Comparison of ENCODE assay signal across 30 cellular contexts in genomic region chr6:42507901-42508300, GRCh38. TPM values are rescaled to one million over a fixed set of nuclear protein-coding genes. Genes with fewer than 3 reads are reported as not detected.
A peak's percentile ranks its signal among the peaks of the same experiment; 100 is the strongest.
DNase-seq lines count a peak whose midpoint lies in the region; ATAC-seq, FAIRE-seq and TF ChIP-seq lines count a peak whose summit lies in the region.
"Had no signal": no experiment of that assay in that cellular context is flagged by ENCODE, and none has a peak within 500 bp of the region (broad histone marks: within the 10 kb centered on the region; RNA-seq: fewer than 3 reads in every experiment).

No MANE protein-coding gene starts in this region.

- FAIRE-seq in K562 (lab: Jason Lieb, UNC) = no peak

- H3K4me2 ChIP-seq in K562 (ENCODE audit: insufficient read depth, low read length) (no peak overlapping the region), osteoblast (ENCODE audit: insufficient read depth, low read length) (no peak overlapping the region)

- H3K27ac ChIP-seq in K562 (ENCODE audit: extremely low read depth, low read depth, low read length) = no peak overlapping the region
- no peak overlapping the region for H3K27ac ChIP-seq in osteoblast (ENCODE audit: low read depth, low read length)
- H3K27ac ChIP-seq: foreskin keratinocyte, testis, vagina had no signal

- TF ChIP-seq CTCF in BJ (IDR thresholded peaks at IDR 0.05; ENCODE audit: insufficient read depth, low read depth, low read length) (no peak), HFF-Myc (IDR thresholded peaks at IDR 0.05; ENCODE audit: low read depth, low read length, missing control alignments) (no peak), K562 (IDR thresholded peaks at IDR 0.05 in 2 of 3, conservative IDR thresholded peaks at IDR 0.05 in 1 of 3; ENCODE audit: insufficient read depth in 2 of 3, low read depth in 1 of 3, low read length in 3 of 3) (no peak), osteoblast (IDR thresholded peaks at IDR 0.05; ENCODE audit: extremely low read depth, low read depth, low read length) (no peak), natural killer cell (IDR thresholded peaks at IDR 0.05) (no peak)

- H3K36me3 Mint-ChIP-seq in natural killer cell = no peaks in the 10 kb centered on the region
- H3K36me3 Mint-ChIP-seq: brain; CD8-positive, alpha-beta T cell; immature natural killer cell; mesothelial cell of epicardium; naive thymus-derived CD4-positive, alpha-beta T cell had no signal

- TF ChIP-seq EP300 in K562 (IDR thresholded peaks at IDR 0.05; ENCODE audit: low read length) = no peak

- peaks cover 0 to 9% of the 10 kb centered on the region in 2 donors for H3K27me3 Mint-ChIP-seq in natural killer cell (ENCODE audit: low read depth in 2 of 2)

- POLR2A ChIA-PET in BJ (lab: Charles Lee) = no interaction called here
- POLR2A ChIA-PET in K562 (lab: Yijun Ruan, JAX) = interaction anchor here (1.0 kb wide), 1 partner anchor 22 kb away, joined by 3 read pairs; no protein-coding TSS in a partner anchor

- ATAC-seq in K562 (no peak), GM18520 (IDR thresholded peaks at IDR 0.05; ENCODE audit: unreplicated experiment) (no peak), natural killer cell (no peak), HG03095 (IDR thresholded peaks at IDR 0.05; ENCODE audit: unreplicated experiment) (no peak)
- ATAC-seq: activated T-cell treated with anti-CD3 and anti-CD28 coated beads, Interleukin-2, amount 50 U/mL, for 4 hours; CD8-positive, alpha-beta T cell; foreskin keratinocyte; left ventricle myocardium superior; naive thymus-derived CD4-positive, alpha-beta T cell had no signal

- BruUV-seq in K562 (replicated peaks; lab: Mats Ljungman, UMichigan) = no TSS peak

- in situ Hi-C loops in K562 (cut with MboI) = no loop called here

- no peak overlapping the region for H3K4me3 ChIP-seq in BJ (ENCODE audit: low read depth, low read length)
- H3K4me3 ChIP-seq in HFF-Myc (replicated peaks; ENCODE audit: low read depth, low read length) = no peak overlapping the region
- no peak overlapping the region for H3K4me3 ChIP-seq in K562
- H3K4me3 ChIP-seq in osteoblast (ENCODE audit: insufficient read depth, low read length) = no peak overlapping the region
- H3K4me3 ChIP-seq: testis, vagina had no signal

- intact Hi-C loops in K562 (cut with micrococcal nuclease) (no loop called here), natural killer cell (cut with micrococcal nuclease) (no loop called here)

- 5% methylated on average over 1 of the region's 1 CpG for WGBS in K562 (ENCODE audit: insufficient coverage, low coverage, missing lambda C conversion rate)

- H4K20me1 ChIP-seq in K562 (replicated peaks; ENCODE audit: control insufficient read depth, insufficient read depth, low read length) (no peaks in the 10 kb centered on the region), osteoblast (ENCODE audit: insufficient read depth, low read length) (no peaks in the 10 kb centered on the region)

- CTCF ChIA-PET in BJ (lab: Yijun Ruan, JAX) (no interaction called here), K562 (lab: Yijun Ruan, JAX; ENCODE audit: low intra/inter-chr PET ratio) (no interaction called here)

- no peak for TF ChIP-seq POLR2A in K562 (conservative IDR thresholded peaks at IDR 0.05)

- no peak overlapping the region for H3K9ac ChIP-seq in K562 (ENCODE audit: insufficient read depth in 1 of 2, low read depth in 2 of 2, low read length in 2 of 2)

- no peak for TF ChIP-seq RAD21 in K562 (CRISPR knock-in tag; conservative IDR thresholded peaks at IDR 0.05 in 1 of 2, IDR thresholded peaks at IDR 0.05 in 1 of 2)

- no peaks in the 10 kb centered on the region for H3K4me1 ChIP-seq in K562 (replicated peaks in 1 of 2; ENCODE audit: control insufficient read depth in 2 of 2, insufficient read depth in 2 of 2, low read length in 2 of 2)
- peaks cover 26% of the 10 kb centered on the region for H3K4me1 ChIP-seq in osteoblast (ENCODE audit: insufficient read depth, low read length)
- H3K4me1 ChIP-seq: foreskin keratinocyte, testis, vagina had no signal

- no peaks in the 10 kb centered on the region for H3K9me1 ChIP-seq in K562 (ENCODE audit: control insufficient read depth, insufficient read depth, low read length)

- no peak overlapping the region for H2AFZ ChIP-seq in K562 (ENCODE audit: low read depth, low read length)
- H2AFZ ChIP-seq in osteoblast (ENCODE audit: low read length) = no peak overlapping the region

- no peak overlapping the region for H3K27ac Mint-ChIP-seq in natural killer cell
- H3K27ac Mint-ChIP-seq: brain; CD8-positive, alpha-beta T cell; immature natural killer cell; mesothelial cell of epicardium; naive thymus-derived CD4-positive, alpha-beta T cell; T-helper 2 cell treated with Interferon-gamma antibody and Interleukin-4, amounts not matched to agents 5 μg/mL and 100 μg/mL, for 36 hours had no signal

- H3K27me3 ChIP-seq in BJ (ENCODE audit: control insufficient read depth, insufficient read depth, low read length) (no peaks in the 10 kb centered on the region), K562 (ENCODE audit: control insufficient read depth in 2 of 2, insufficient read depth in 2 of 2, low read length in 2 of 2) (peaks cover 0 to 23% of the 10 kb centered on the region in 2 experiments; a peak in 3 of 5 replicates), osteoblast (ENCODE audit: insufficient read depth, low read length) (no peaks in the 10 kb centered on the region)
- H3K27me3 ChIP-seq: foreskin keratinocyte, testis, vagina had no signal

- no peaks in the 10 kb centered on the region for H3K4me1 Mint-ChIP-seq in natural killer cell
- H3K4me1 Mint-ChIP-seq: brain, immature natural killer cell had no signal

- H3K9me3 ChIP-seq in K562 (replicated peaks; ENCODE audit: control insufficient read depth, insufficient read depth, low read depth, low read length) (no peaks in the 10 kb centered on the region), osteoblast (ENCODE audit: low read depth, low read length) (no peaks in the 10 kb centered on the region)
- H3K9me3 ChIP-seq: testis, vagina had no signal

- H3K79me2 ChIP-seq in K562 (ENCODE audit: control insufficient read depth, insufficient read depth, low read length) (no peaks in the 10 kb centered on the region), osteoblast (ENCODE audit: insufficient read depth, low read length) (no peaks in the 10 kb centered on the region)

- H3K36me3 ChIP-seq in BJ (ENCODE audit: control insufficient read depth, insufficient read depth, low read length) (no peaks in the 10 kb centered on the region), K562 (ENCODE audit: control insufficient read depth, insufficient read depth, low read length) (no peaks in the 10 kb centered on the region), osteoblast (ENCODE audit: insufficient read depth, low read length) (no peaks in the 10 kb centered on the region)
- H3K36me3 ChIP-seq: vagina had no signal

- no peaks in the 10 kb centered on the region for H3K9me3 Mint-ChIP-seq in natural killer cell
- H3K9me3 Mint-ChIP-seq: activated T-cell treated with anti-CD3 and anti-CD28 coated beads, Interleukin-2, amount 50 U/mL, for 4 hours; CD8-positive, alpha-beta T cell; immature natural killer cell; T-helper 2 cell treated with Interferon-gamma antibody and Interleukin-4, amounts not matched to agents 5 μg/mL and 100 μg/mL, for 36 hours had no signal

- DNase-seq in BJ (ENCODE audit: low read depth) = peak; percentile 76
- peak; percentile 14 for DNase-seq in HFF-Myc (ENCODE audit: extremely low read depth, low read depth)
- DNase-seq in K562 (ENCODE audit: extremely low read depth in 1 of 4, low spot score in 3 of 4) = no peak
- peak; percentile 54 for DNase-seq in osteoblast (ENCODE audit: insufficient read length, low spot score, missing footprints)
- DNase-seq in dedifferentiated amniotic fluid mesenchymal stem cell (ENCODE audit: extremely low spot score) = no peak
- no peak for DNase-seq in natural killer cell
- DNase-seq: activated CD4-positive, alpha-beta T cell treated with anti-CD3 and anti-CD28 coated beads for 48 hours; activated T-cell treated with anti-CD3 and anti-CD28 coated beads, Interleukin-2, amount 50 U/mL, for 4 hours; CD8-positive, alpha-beta T cell; foreskin keratinocyte; GF-D8; hippocampal formation; immature natural killer cell; left ventricle myocardium superior; naive thymus-derived CD4-positive, alpha-beta T cell; NCI-H1092; NCI-H187 treated with DMSO at 0.1 percent for 48 hours; NCI-H345; NCI-H774; retina; stimulated activated CD4-positive, alpha-beta T cell treated with anti-CD3 and anti-CD28 coated beads, Interleukin-12 subunit alpha, Interleukin-12 subunit beta, amount 100 ng/mL, for 4 hours; stimulated activated CD4-positive, alpha-beta T cell treated with anti-CD3 and anti-CD28 coated beads, Interleukin-4, amount 100 ng/mL, for 4 hours; stimulated activated naive CD4-positive, alpha-beta T cell; testis had no signal

- H3K4me3 Mint-ChIP-seq in natural killer cell = no peak overlapping the region
- H3K4me3 Mint-ChIP-seq: activated T-cell treated with anti-CD3 and anti-CD28 coated beads, Interleukin-2, amount 50 U/mL, for 4 hours; brain; CD8-positive, alpha-beta T cell; immature natural killer cell; mesothelial cell of epicardium; naive thymus-derived CD4-positive, alpha-beta T cell; T-helper 2 cell treated with Interferon-gamma antibody and Interleukin-4, amounts not matched to agents 5 μg/mL and 100 μg/mL, for 36 hours had no signal

RNA-seq across cellular contexts. Expression of gene UBR2, which starts 55.9 kb away (rescaled TPM):
- polyA plus RNA-seq in BJ (2011; rRNA removed) (9.8 and 18.2 TPM in 2 replicates), K562 (2011; rRNA removed) (29.5 and 35.4 TPM in 2 replicates), K562 (2014; fragmentation: Illumina TruSeq; extraction: Trizol) (17.2 and 21.4 TPM in 2 replicates), K562 (2014; fragmentation: Nextera tagmentation; extraction: Ambion mirVana) (10 to 100 TPM in 1 of 2 experiments, 1 to 10 TPM in 1; 9.1 to 13.1 TPM), K562 (2014; rRNA removed) (14.7 and 16.4 TPM in 2 replicates)
- polyA minus RNA-seq in BJ (2011; rRNA and poly(A)+ RNA removed) = 14.9 and 15.3 TPM in 2 replicates
- total RNA-seq in K562 (2011; cell fraction: chromatin; rRNA removed; ENCODE audit: low replicate concordance) = 40.5 and 114 TPM in 2 replicates
- 20.5 and 25.0 TPM in 2 replicates for total RNA-seq in K562 (2011; cell fraction: nucleolus; rRNA removed)
- total RNA-seq in K562 (2011; cell fraction: nucleoplasm; rRNA removed) = 44.1 and 48.8 TPM in 2 replicates
- total RNA-seq in K562 (2014; rRNA removed) (23.4 and 26.8 TPM in 2 replicates), K562 (2014; rRNA removed; fragmentation: Illumina TruSeq; extraction: Trizol) (38.9 and 41.3 TPM in 2 replicates), K562 (2015; rRNA removed; fragmentation: Illumina TruSeq; extraction: Trizol) (34.4 and 35.0 TPM in 2 replicates), K562 (2021) (33.5 and 35.3 TPM in 2 replicates), osteoblast (31.5 and 32.1 TPM in 2 replicates), natural killer cell (10 to 100 TPM; 44.9 to 57.3 (median 53.2) TPM)
- 8.0 and 17.6 TPM in 2 replicates for polyA plus RNA-seq in K562 (2011; cell fraction: cytosol; rRNA removed)
- 19.9 and 29.8 TPM in 2 replicates for polyA plus RNA-seq in K562 (2011; cell fraction: nucleus; rRNA removed)
- 15.1 and 17.7 TPM in 2 replicates for polyA plus RNA-seq in K562 (2012)
- 106 and 107 TPM in 2 replicates for polyA minus RNA-seq in K562 (2011; rRNA and poly(A)+ RNA removed)
- polyA minus RNA-seq in K562 (2011; cell fraction: cytosol; rRNA and poly(A)+ RNA removed) = 22.6 and 36.3 TPM in 2 replicates
- 19.1 and 36.5 TPM in 2 replicates for polyA minus RNA-seq in K562 (2011; cell fraction: nucleus; rRNA and poly(A)+ RNA removed)

RNA-seq across cellular contexts. Expression of gene TRERF1, which starts 56.2 kb away (rescaled TPM):
- 2.7 and 3.5 TPM in 2 replicates for polyA plus RNA-seq in BJ (2011; rRNA removed)
- polyA minus RNA-seq in BJ (2011; rRNA and poly(A)+ RNA removed) = 6.7 and 7.9 TPM in 2 replicates
- total RNA-seq in K562 (2011; cell fraction: chromatin; rRNA removed; ENCODE audit: low replicate concordance) = 0.28 TPM in 1 of 2 replicates, not detected in the other
- total RNA-seq in K562 (2011; cell fraction: nucleolus; rRNA removed) = under 0.01 and 0.17 TPM in 2 replicates
- total RNA-seq in K562 (2011; cell fraction: nucleoplasm; rRNA removed) = 0.07 and 0.15 TPM in 2 replicates
- 0.04 TPM in 1 of 2 replicates, not detected in the other for total RNA-seq in K562 (2014; rRNA removed)
- total RNA-seq in K562 (2014; rRNA removed; fragmentation: Illumina TruSeq; extraction: Trizol) = 0.04 TPM in 1 of 2 replicates, not detected in the other
- total RNA-seq in K562 (2015; rRNA removed; fragmentation: Illumina TruSeq; extraction: Trizol) = 0.04 and 0.07 TPM in 2 replicates
- 0.16 and 0.20 TPM in 2 replicates for total RNA-seq in K562 (2021)
- polyA plus RNA-seq in K562 (2011; rRNA removed) = 0.07 and 0.24 TPM in 2 replicates
- 0.13 and 0.21 TPM in 2 replicates for polyA plus RNA-seq in K562 (2011; cell fraction: cytosol; rRNA removed)
- polyA plus RNA-seq in K562 (2011; cell fraction: nucleus; rRNA removed) = 0.28 and 0.44 TPM in 2 replicates
- 0.09 and 0.60 TPM in 2 replicates for polyA plus RNA-seq in K562 (2012)
- 0.07 and 0.10 TPM in 2 replicates for polyA plus RNA-seq in K562 (2014; fragmentation: Illumina TruSeq; extraction: Trizol)
- not detected for polyA plus RNA-seq in K562 (2014; fragmentation: Nextera tagmentation; extraction: Ambion mirVana)
- polyA plus RNA-seq in K562 (2014; rRNA removed) = 0.04 and 0.07 TPM in 2 replicates
- polyA minus RNA-seq in K562 (2011; rRNA and poly(A)+ RNA removed) = 0.07 and 0.18 TPM in 2 replicates
- polyA minus RNA-seq in K562 (2011; cell fraction: cytosol; rRNA and poly(A)+ RNA removed) = 0.29 and 0.64 TPM in 2 replicates
- polyA minus RNA-seq in K562 (2011; cell fraction: nucleus; rRNA and poly(A)+ RNA removed) = under 0.01 and 0.44 TPM in 2 replicates
- 3.8 and 4.7 TPM in 2 replicates for total RNA-seq in osteoblast
- total RNA-seq in natural killer cell = 10 to 100 TPM; 34.6 to 42.3 (median 38.6) TPM

Comparison
In these comparisons a context has a peak if more than half of its experiments do, and no peak if none do; other contexts are left out.
1. DNase-seq: peak in BJ (single experiment), HFF-Myc (single experiment) and osteoblast (single experiment); none in K562 (0 of 4), dedifferentiated amniotic fluid mesenchymal stem cell (single experiment) and natural killer cell (single experiment).